ENCODE assay signal across 8 cellular contexts in the genomic region with DNA sequence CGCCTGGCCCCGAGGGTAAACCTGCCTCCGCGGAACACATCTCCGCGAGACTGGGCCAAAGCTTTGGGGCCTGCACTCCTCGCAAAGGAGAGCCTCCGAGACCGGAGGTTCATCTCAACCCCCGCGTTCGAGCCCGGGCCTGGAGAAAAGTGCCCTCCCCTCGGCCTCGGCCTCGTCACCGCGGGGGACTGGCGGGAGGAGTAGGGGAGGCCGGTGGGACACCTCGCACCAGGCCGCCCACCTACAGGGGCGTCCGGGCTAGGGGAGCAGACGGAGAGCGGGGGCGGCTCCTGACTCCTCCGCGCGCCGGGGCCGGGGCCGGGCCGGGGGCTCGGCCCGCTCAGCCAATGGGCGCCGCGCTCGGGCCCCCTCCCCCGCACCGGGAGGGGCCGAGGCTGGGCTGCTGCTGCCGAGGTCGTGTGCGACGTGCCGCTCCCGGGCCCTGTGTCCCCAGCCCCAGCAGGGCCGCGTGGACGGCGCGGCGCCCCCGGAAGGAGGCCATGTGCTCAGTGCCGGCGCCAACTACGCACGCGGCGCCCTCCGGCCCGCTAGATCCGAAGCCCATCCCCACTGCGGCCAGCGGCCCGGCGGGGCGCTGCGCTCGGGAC. TPM values are rescaled to one million over a fixed set of nuclear protein-coding genes. Genes with fewer than 3 reads are reported as not detected.
DNase-seq lines count a peak whose midpoint lies in the region; ATAC-seq and TF ChIP-seq lines count a peak whose summit lies in the region.

No MANE protein-coding gene starts in this region.

- DNase-seq in A673 (ENCODE audit: low spot score) (peak; percentile 74), NCI-H226 (peak; percentile 51)
- peak; percentile 88 for DNase-seq in activated CD8-positive, alpha-beta memory T cell treated with anti-CD3 and anti-CD28 coated beads for 24 hours
- peak; percentile 60 for DNase-seq in stimulated activated CD8-positive, alpha-beta memory T cell treated with anti-CD3 and anti-CD28 coated beads, Interleukin-4, amount 100 ng/mL, for 24 hours (ENCODE audit: low read depth)

- ATAC-seq in GM18511 (IDR thresholded peaks at IDR 0.05; ENCODE audit: unreplicated experiment) (peak; percentile 58), HG02981 (IDR thresholded peaks at IDR 0.05; ENCODE audit: unreplicated experiment) (peak; percentile 52)

- no peak for TF ChIP-seq CTCF in A673 (conservative IDR thresholded peaks at IDR 0.05; ENCODE audit: low read depth, low read length)

- CTCF ChIA-PET in A673 (lab: Charles Lee) = no interaction called here

- no peaks in the 10 kb centered on the region for H3K27me3 ChIP-seq in A673 (replicated peaks; ENCODE audit: insufficient read depth, low read depth, low read length, poor library complexity)
- no peaks in the 10 kb centered on the region for H3K27me3 ChIP-seq in endocrine pancreas (ENCODE audit: control insufficient read depth, insufficient read depth, low read length)
- H3K27me3 ChIP-seq in mononuclear cell (ENCODE audit: insufficient read depth, low read length) = peaks cover 9% of the 10 kb centered on the region

- H3K4me3 ChIP-seq in A673 (ENCODE audit: low read depth, low read length, poor library complexity, severe bottlenecking) = peak overlapping the region; percentile 76
- no peak overlapping the region for H3K4me3 ChIP-seq in endocrine pancreas (ENCODE audit: control insufficient read depth, insufficient read depth, low read length)
- peak overlapping the region; percentile 74 for H3K4me3 ChIP-seq in mononuclear cell (ENCODE audit: low read length)

- no TSS peak for BruUV-seq in A673 (replicated peaks; lab: Mats Ljungman, UMichigan)

- intact Hi-C loops in A673 (cut with micrococcal nuclease; ENCODE audit: unreplicated experiment) = no loop called here

- H3K9ac ChIP-seq in endocrine pancreas (ENCODE audit: control insufficient read depth, insufficient read depth, low read length) = peak overlapping the region; percentile 60

- H3K36me3 ChIP-seq in A673 (ENCODE audit: insufficient read depth, low read length, poor library complexity, severe bottlenecking) (no peaks in the 10 kb centered on the region), endocrine pancreas (ENCODE audit: control insufficient read depth, insufficient read depth, low read length) (no peaks in the 10 kb centered on the region)

- H3K9me3 ChIP-seq in A673 (ENCODE audit: low read depth, low read length, poor library complexity, severe bottlenecking) (no peaks in the 10 kb centered on the region), endocrine pancreas (ENCODE audit: control insufficient read depth, low read length) (no peaks in the 10 kb centered on the region), mononuclear cell (ENCODE audit: low read depth, low read length) (no peaks in the 10 kb centered on the region)

- H3K4me1 ChIP-seq in A673 (ENCODE audit: insufficient read depth, low read length, poor library complexity, severe bottlenecking) = peaks cover 6% of the 10 kb centered on the region
- no peaks in the 10 kb centered on the region for H3K4me1 ChIP-seq in endocrine pancreas (ENCODE audit: control insufficient read depth, insufficient read depth, low read length)
- peaks cover 53% of the 10 kb centered on the region for H3K4me1 ChIP-seq in mononuclear cell (ENCODE audit: insufficient read depth, low read length)

- POLR2A ChIA-PET in A673 (lab: Charles Lee; ENCODE audit: low non-redundant PET) = no interaction called here

- H3K27ac ChIP-seq in A673 (ENCODE audit: low read depth, low read length, poor library complexity, severe bottlenecking) = peak overlapping the region; percentile 82

RNA-seq across cellular contexts. Expression of a gene that starts 0.7 kb away (rescaled TPM):
- 36.7 and 43.2 TPM in 2 replicates for total RNA-seq in A673 (2021)
- total RNA-seq in mononuclear cell = 49.7 TPM
